In the genomic region with DNA sequence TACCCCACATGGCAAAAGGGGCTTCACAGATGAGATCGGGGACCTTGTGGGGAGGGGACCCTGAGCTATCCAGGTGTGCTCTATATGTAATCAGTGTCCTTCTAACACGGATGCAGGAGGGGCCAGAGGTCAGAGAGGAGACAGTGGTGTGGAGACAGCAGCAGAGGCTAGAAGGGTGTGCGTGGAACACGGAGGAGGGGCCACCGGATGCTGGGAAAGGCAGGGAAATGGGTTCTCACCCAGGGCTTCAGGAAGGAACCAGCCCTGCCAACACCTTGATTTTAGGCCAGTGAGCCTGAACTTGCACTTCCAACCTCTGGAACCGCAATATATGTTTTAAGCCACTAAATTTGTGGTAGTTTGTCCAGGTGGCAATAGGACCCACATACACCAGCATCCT, we compare ENCODE assay signal across 26 cellular contexts. TPM values are rescaled to one million over a fixed set of nuclear protein-coding genes. Genes with fewer than 3 reads are reported as not detected.
"Had no signal": no experiment of that assay in that cellular context is flagged by ENCODE, and none has a peak within 500 bp of the region (broad histone marks: within the 10 kb centered on the region; RNA-seq: fewer than 3 reads in every experiment).

No MANE protein-coding gene starts in this region.

- H3K4me1 ChIP-seq: Peyer's patch had no signal

- H3K4me1 Mint-ChIP-seq: activated CD4-positive, alpha-beta T cell treated with anti-CD3 and anti-CD28 coated beads, Interleukin-2, amount 10 ng/mL, durations not matched to agents 7 days and 5 days; activated naive CD4-positive, alpha-beta T cell treated with anti-CD3 and anti-CD28 coated beads, Interleukin-2, amount 10 ng/mL, durations not matched to agents 7 days and 5 days had no signal

- H3K4me3 Mint-ChIP-seq: activated CD4-positive, alpha-beta memory T cell treated with anti-CD3 and anti-CD28 coated beads for 36 hours; activated CD4-positive, alpha-beta T cell treated with anti-CD3 and anti-CD28 coated beads, Interleukin-2, amount 10 ng/mL, durations not matched to agents 7 days and 5 days; activated naive CD4-positive, alpha-beta T cell treated with anti-CD3 and anti-CD28 coated beads, Interleukin-2, amount 10 ng/mL, durations not matched to agents 7 days and 5 days; activated T-cell treated with anti-CD3 and anti-CD28 coated beads, Interleukin-2, amount 50 U/mL, for 4 hours; brain; T-cell had no signal

- H3K9me3 Mint-ChIP-seq: activated CD4-positive, alpha-beta memory T cell treated with anti-CD3 and anti-CD28 coated beads for 36 hours; activated CD4-positive, alpha-beta T cell treated with anti-CD3 and anti-CD28 coated beads, Interleukin-2, amount 10 ng/mL, durations not matched to agents 7 days and 5 days; activated naive CD4-positive, alpha-beta T cell treated with anti-CD3 and anti-CD28 coated beads, Interleukin-2, amount 10 ng/mL, durations not matched to agents 7 days and 5 days; activated T-cell treated with anti-CD3 and anti-CD28 coated beads, Interleukin-2, amount 50 U/mL, for 4 hours; activated T-helper 2 cell treated with anti-CD3 and anti-CD28 coated beads, Interferon-gamma antibody, Interleukin-2, Interleukin-4, amounts not matched to agents 10 μg/mL and 5 μg/mL and 100 μg/mL, durations not matched to agents 14 hours and 24 hours and 36 hours; brain; T-cell had no signal

- H3K36me3 ChIP-seq: MG63, Peyer's patch had no signal

- H3K27ac ChIP-seq: Peyer's patch had no signal

- H3K36me3 Mint-ChIP-seq: brain had no signal

- H3K27me3 ChIP-seq: MG63, Peyer's patch had no signal

- H3K9me3 ChIP-seq: MG63, Peyer's patch had no signal

- DNase-seq: activated CD4-positive, alpha-beta memory T cell treated with anti-CD3 and anti-CD28 coated beads for 36 hours; activated CD4-positive, alpha-beta T cell treated with anti-CD3 and anti-CD28 coated beads, Interleukin-2, amount 10 ng/mL, durations not matched to agents 7 days and 5 days; activated CD4-positive, CD25-positive, alpha-beta regulatory T cell; activated CD8-positive, alpha-beta memory T cell treated with anti-CD3 and anti-CD28 coated beads for 24 hours; activated gamma-delta T cell treated with Interleukin-2 at 50 U/mL for 16 hours; activated naive CD4-positive, alpha-beta T cell treated with anti-CD3 and anti-CD28 coated beads, Interleukin-2, amount 10 ng/mL, durations not matched to agents 7 days and 5 days; activated T-cell treated with anti-CD3 and anti-CD28 coated beads, Interleukin-2, amount 50 U/mL, for 4 hours; amniotic stem cell; MG63; MV-4-11; NCI-H1092 treated with DMSO at 0.1 percent for 48 hours; NCI-H1417 treated with DMSO at 0.1 percent for 48 hours; NCI-H187; NCI-H2081; NCI-H510A treated with DMSO at 0.1 percent for 48 hours; NCI-H69; NK-92 treated with Interleukin-12 subunit alpha and Interleukin-12 subunit beta, amount 100 ng/mL, for 24 hours; SIG-M5; T-cell; T-helper 2 cell; T1000 had no signal

- ATAC-seq: activated T-cell treated with anti-CD3 and anti-CD28 coated beads, Interleukin-2, amount 50 U/mL, for 4 hours; T-cell had no signal

- H3K4me3 ChIP-seq: MG63, Peyer's patch had no signal

- FAIRE-seq: astrocyte, TTC549 had no signal

- H3K27ac Mint-ChIP-seq: activated CD4-positive, alpha-beta memory T cell treated with anti-CD3 and anti-CD28 coated beads for 36 hours; activated CD4-positive, alpha-beta T cell treated with anti-CD3 and anti-CD28 coated beads, Interleukin-2, amount 10 ng/mL, durations not matched to agents 7 days and 5 days; activated naive CD4-positive, alpha-beta T cell treated with anti-CD3 and anti-CD28 coated beads, Interleukin-2, amount 10 ng/mL, durations not matched to agents 7 days and 5 days; activated T-helper 2 cell treated with anti-CD3 and anti-CD28 coated beads, Interferon-gamma antibody, Interleukin-2, Interleukin-4, amounts not matched to agents 10 μg/mL and 5 μg/mL and 100 μg/mL, durations not matched to agents 14 hours and 24 hours and 36 hours; brain; T-cell had no signal

RNA-seq across cellular contexts. Expression of a gene that starts 4.6 kb away (rescaled TPM):
- total RNA-seq: activated CD4-positive, alpha-beta memory T cell treated with anti-CD3 and anti-CD28 coated beads for 36 hours; activated CD4-positive, alpha-beta T cell treated with anti-CD3 and anti-CD28 coated beads, Interleukin-2, amount 10 ng/mL, durations not matched to agents 7 days and 5 days; activated T-cell treated with anti-CD3 and anti-CD28 coated beads, Interleukin-2, amount 50 U/mL, for 4 hours; activated T-helper 2 cell treated with anti-CD3 and anti-CD28 coated beads, Interferon-gamma antibody, Interleukin-2, Interleukin-4, amounts not matched to agents 10 μg/mL and 5 μg/mL and 100 μg/mL, durations not matched to agents 14 hours and 24 hours and 36 hours; astrocyte; Peyer's patch; T-cell had no signal
